In genomic region chr15:41043276-41043675, GRCh38 we compare ENCODE assay signal across 17 cellular contexts.
DNase-seq lines count a peak whose midpoint lies in the region; ATAC-seq and TF ChIP-seq lines count a peak whose summit lies in the region.
"Had no signal": no experiment of that assay in that cellular context is flagged by ENCODE, and none has a peak within 500 bp of the region (broad histone marks: within the 10 kb centered on the region; RNA-seq: fewer than 3 reads in every experiment).

No MANE protein-coding gene starts in this region.

- peak overlapping the region; percentile 25 for H3K27ac ChIP-seq in osteoblast (ENCODE audit: low read depth, low read length)
- H3K27ac ChIP-seq: ascending aorta, lower lobe of right lung had no signal

- peak overlapping the region; percentile 33 for H3K4me2 ChIP-seq in osteoblast (ENCODE audit: insufficient read depth, low read length)

- H3K4me1 ChIP-seq in osteoblast (ENCODE audit: insufficient read depth, low read length), result peaks cover 15% of the 10 kb centered on the region
- H3K4me1 ChIP-seq: ascending aorta had no signal

- intact Hi-C loops in posterior cingulate gyrus (cut with DNase I), result no loop called here

- H3K4me3 ChIP-seq in fibroblast of mammary gland (ENCODE audit: control insufficient read depth, low read depth, low read length) (no peak overlapping the region), osteoblast (ENCODE audit: insufficient read depth, low read length) (no peak overlapping the region)
- H3K4me3 ChIP-seq: ascending aorta, lower lobe of right lung had no signal

- H3K27me3 ChIP-seq in osteoblast (ENCODE audit: insufficient read depth, low read length), result no peaks in the 10 kb centered on the region
- H3K27me3 ChIP-seq: ascending aorta had no signal

- H4K20me1 ChIP-seq in osteoblast (ENCODE audit: insufficient read depth, low read length), result no peaks in the 10 kb centered on the region

- peaks cover 18% of the 10 kb centered on the region for H3K79me2 ChIP-seq in osteoblast (ENCODE audit: insufficient read depth, low read length)

- no peak for ATAC-seq in esophagus mucosa
- ATAC-seq: activated T-cell treated with anti-CD3 and anti-CD28 coated beads, Interleukin-2, amount 50 U/mL, for 4 hours; effector memory CD8-positive, alpha-beta T cell; T-helper 17 cell had no signal

- no peak overlapping the region for H2AFZ ChIP-seq in osteoblast (ENCODE audit: low read length)

- H3K9me3 ChIP-seq in osteoblast (ENCODE audit: low read depth, low read length), result no peaks in the 10 kb centered on the region
- H3K9me3 ChIP-seq: ascending aorta, lower lobe of right lung had no signal

- TF ChIP-seq POLR2A in erythroblast (IDR thresholded peaks at IDR 0.05; ENCODE audit: low read length), result no peak

- H3K36me3 ChIP-seq in osteoblast (ENCODE audit: insufficient read depth, low read length), result peaks cover 52% of the 10 kb centered on the region

- TF ChIP-seq CTCF in AG09319 (IDR thresholded peaks at IDR 0.05; ENCODE audit: low read depth, low read length) (no peak), fibroblast of mammary gland (conservative IDR thresholded peaks at IDR 0.05; ENCODE audit: control insufficient read depth, insufficient read depth, low read depth, low read length) (no peak), osteoblast (IDR thresholded peaks at IDR 0.05; ENCODE audit: extremely low read depth, low read depth, low read length) (no peak)

- DNase-seq in AG09319 (ENCODE audit: extremely low read depth, low read depth) (peak; percentile 58), NCI-H526 (lab: John Stamatoyannopoulos, UW) (peak; percentile 23 to 58), fibroblast of mammary gland (ENCODE audit: low read depth) (peak; percentile 76), osteoblast (ENCODE audit: insufficient read length, low spot score, missing footprints) (peak; percentile 77), erythroblast (lab: John Stamatoyannopoulos, UW) (no peak), COR-L47 (lab: John Stamatoyannopoulos, UW) (no peak), posterior cingulate gyrus (no peak)
- DNase-seq: activated T-cell treated with anti-CD3 and anti-CD28 coated beads, Interleukin-2, amount 50 U/mL, for 4 hours; C1 segment of cervical spinal cord; effector memory CD8-positive, alpha-beta T cell; KBM-7; lower lobe of right lung; NCI-H1694; NCI-H510A treated with DMSO at 0.1 percent for 48 hours; T-helper 17 cell had no signal

Comparison
In these comparisons a context has a peak if more than half of its experiments do, and no peak if none do; other contexts are left out.
1. DNase-seq: peak in AG09319 (single experiment), NCI-H526 (2 of 2), fibroblast of mammary gland (single experiment) and osteoblast (single experiment); none in erythroblast (0 of 2), COR-L47 (single experiment) and posterior cingulate gyrus (0 of 10).